Comparison of ENCODE assay signal across 1 cellular context in the genomic region with DNA sequence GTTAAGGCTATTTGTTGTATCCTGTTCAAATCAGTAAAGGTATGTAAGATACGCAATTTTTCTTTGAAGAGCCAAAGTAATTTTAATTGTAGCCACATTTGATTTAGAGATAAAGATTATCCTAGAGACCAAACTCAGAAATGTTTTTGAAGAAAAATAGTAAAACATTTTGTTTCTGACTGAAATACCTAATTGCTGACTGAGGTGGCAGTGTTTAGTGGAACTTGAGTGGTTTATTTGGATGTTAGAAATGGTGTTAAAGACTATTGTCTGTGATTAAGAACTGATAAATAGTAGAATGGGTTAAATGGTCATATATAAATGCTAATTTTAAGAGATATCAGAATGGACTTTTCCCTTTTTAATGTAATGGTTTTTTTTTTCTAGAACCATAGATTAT.
TF ChIP-seq lines count a peak whose summit lies in the region.

No MANE protein-coding gene starts in this region.

TF ChIP-seq in IMR-90, 13 proteins besides CTCF, POLR2A, EP300 and RAD21:
- TF ChIP-seq BHLHE40 (IDR thresholded peaks at IDR 0.05; ENCODE audit: low read depth, low read length) (no peak), USF2 (IDR thresholded peaks at IDR 0.05; ENCODE audit: low read depth, low read length) (no peak), SMC3 (IDR thresholded peaks at IDR 0.05; ENCODE audit: low read depth, low read length) (no peak), CHD1 (IDR thresholded peaks at IDR 0.05; ENCODE audit: low read depth, low read length) (no peak), MAFK (IDR thresholded peaks at IDR 0.05; ENCODE audit: low read depth, low read length) (no peak), FOS (IDR thresholded peaks at IDR 0.05; ENCODE audit: low read depth, low read length) (no peak), RCOR1 (IDR thresholded peaks at IDR 0.05; ENCODE audit: insufficient replicate concordance, low read length) (no peak), NFE2L2 (IDR thresholded peaks at IDR 0.05; ENCODE audit: low read depth, low read length) (no peak), RFX5 (IDR thresholded peaks at IDR 0.05; ENCODE audit: low read depth, low read length) (no peak), CEBPB (IDR thresholded peaks at IDR 0.05; ENCODE audit: low read depth, low read length) (no peak), MXI1 (IDR thresholded peaks at IDR 0.05; ENCODE audit: borderline replicate concordance, low read depth, low read length) (no peak), MAZ (IDR thresholded peaks at IDR 0.05; ENCODE audit: borderline replicate concordance, low read depth, low read length) (no peak)
- TF ChIP-seq, protein P1, sequence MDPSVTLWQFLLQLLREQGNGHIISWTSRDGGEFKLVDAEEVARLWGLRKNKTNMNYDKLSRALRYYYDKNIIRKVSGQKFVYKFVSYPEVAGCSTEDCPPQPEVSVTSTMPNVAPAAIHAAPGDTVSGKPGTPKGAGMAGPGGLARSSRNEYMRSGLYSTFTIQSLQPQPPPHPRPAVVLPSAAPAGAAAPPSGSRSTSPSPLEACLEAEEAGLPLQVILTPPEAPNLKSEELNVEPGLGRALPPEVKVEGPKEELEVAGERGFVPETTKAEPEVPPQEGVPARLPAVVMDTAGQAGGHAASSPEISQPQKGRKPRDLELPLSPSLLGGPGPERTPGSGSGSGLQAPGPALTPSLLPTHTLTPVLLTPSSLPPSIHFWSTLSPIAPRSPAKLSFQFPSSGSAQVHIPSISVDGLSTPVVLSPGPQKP (IDR thresholded peaks at IDR 0.05; ENCODE audit: borderline replicate concordance, low read depth, low read length): no peak
